19 cellular contexts compared by ENCODE assay signal in the genomic region with DNA sequence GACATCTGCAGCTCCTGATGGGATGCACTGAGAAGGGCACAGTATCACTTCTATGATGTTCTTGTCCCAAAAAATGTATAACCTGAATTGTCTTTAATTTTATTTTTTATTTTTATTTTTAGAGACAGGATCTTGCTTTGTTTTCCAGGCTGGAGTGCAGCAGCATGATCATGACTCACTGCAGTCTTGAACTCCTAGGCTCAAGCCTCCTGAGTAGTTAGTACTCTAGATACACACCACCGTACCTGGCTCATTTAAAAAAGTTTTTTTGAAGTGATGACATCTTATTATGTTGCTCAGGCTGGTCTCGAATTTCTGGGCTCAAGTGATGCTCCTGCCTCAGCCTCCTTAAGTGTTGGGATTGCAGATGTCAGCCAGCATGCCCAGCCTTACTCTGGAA.
DNase-seq lines count a peak whose midpoint lies in the region; ATAC-seq and TF ChIP-seq lines count a peak whose summit lies in the region.
"Had no signal": no experiment of that assay in that cellular context is flagged by ENCODE, and none has a peak within 500 bp of the region (broad histone marks: within the 10 kb centered on the region; RNA-seq: fewer than 3 reads in every experiment).

No MANE protein-coding gene starts in this region.

- no peak overlapping the region for H3K56ac ChIP-seq in IMR-90 (ENCODE audit: extremely low read depth, insufficient read depth, low read length)

- no peak overlapping the region for H4K8ac ChIP-seq in IMR-90 (ENCODE audit: low read depth in 2 of 2, low read length in 2 of 2)

- intact Hi-C loops in IMR-90 (cut with micrococcal nuclease) = no loop called here

- dilution Hi-C loops in IMR-90 (cut with HindIII; ENCODE audit: low sequenced_read_pairs, unreplicated experiment) = no loop called here

- no peak overlapping the region for H3K18ac ChIP-seq in IMR-90 (ENCODE audit: low read depth, low read length)

- H3K9me1 ChIP-seq in IMR-90 (ENCODE audit: insufficient read depth, low read length) = no peaks in the 10 kb centered on the region

- no peak overlapping the region for H3K4me3 ChIP-seq in IMR-90 (ENCODE audit: insufficient read depth, low read depth, low read length)

- POLR2A ChIA-PET in IMR-90 (lab: Charles Lee; ENCODE audit: unreplicated experiment) = no interaction called here
- POLR2A ChIA-PET in naive thymus-derived CD8-positive, alpha-beta T cell (lab: Charles Lee) = interaction anchor here (0.6 kb wide), 1 partner anchor 713 kb away, joined by 4 read pairs; no protein-coding TSS in a partner anchor

- no peak overlapping the region for H3K14ac ChIP-seq in IMR-90 (replicated peaks; ENCODE audit: low read depth, low read length)

- no peak overlapping the region for H2BK20ac ChIP-seq in IMR-90 (ENCODE audit: low read depth, low read length)

- no peak overlapping the region for H3K27ac ChIP-seq in IMR-90 (ENCODE audit: insufficient read depth, low read length)
- H3K27ac ChIP-seq: HL-60 had no signal

- H3K9ac ChIP-seq in IMR-90 (ENCODE audit: low read depth, low read length) = no peak overlapping the region

- in situ Hi-C loops in IMR-90 (cut with MboI; ENCODE audit: low sequenced_read_pairs) (no loop called here), SK-MEL-5 (cut with HindIII; ENCODE audit: low pct_unique_long_range_greater_than_20kb, low sequenced_read_pairs) (no loop called here)

- H3K79me1 ChIP-seq in IMR-90 (ENCODE audit: low read depth in 1 of 2, low read length in 2 of 2) = no peaks in the 10 kb centered on the region; a peak in 2 of 4 replicates

- WGBS in IMR-90 (ENCODE audit: extremely low coverage in 2 of 2, insufficient read length in 1 of 2), 2 experiments = no CpG with 5 or more reads among the region's 2 CpGs

- TF ChIP-seq POLR2A in IMR-90 (IDR thresholded peaks at IDR 0.05; ENCODE audit: low read depth, low read length) = no peak

- no peaks in the 10 kb centered on the region for H3K4me1 ChIP-seq in IMR-90 (ENCODE audit: control insufficient read depth, insufficient read depth, low read length)

- H3K36me3 ChIP-seq in IMR-90 (ENCODE audit: control insufficient read depth, insufficient read depth, low read length) = no peaks in the 10 kb centered on the region

- no peak overlapping the region for H2BK5ac ChIP-seq in IMR-90 (ENCODE audit: low read depth, low read length, poor library complexity, severe bottlenecking)

- H3K4ac ChIP-seq in IMR-90 (ENCODE audit: low read depth, low read length) = no peak overlapping the region

- TF ChIP-seq CTCF in IMR-90 (conservative IDR thresholded peaks at IDR 0.05; ENCODE audit: low read depth, low read length) = no peak

- BruUV-seq in IMR-90 (replicated peaks; lab: Mats Ljungman, UMichigan) = no TSS peak

- no peak overlapping the region for H2BK15ac ChIP-seq in IMR-90 (ENCODE audit: low read depth, low read length)

- H4K20me1 ChIP-seq in IMR-90 (ENCODE audit: insufficient read depth, low read length) = no peaks in the 10 kb centered on the region

- no peaks in the 10 kb centered on the region for H3K9me3 ChIP-seq in IMR-90 (ENCODE audit: control insufficient read depth, insufficient read depth, low read length)

- peak; percentile 53 for ATAC-seq in IMR-90 (ENCODE audit: low read depth)
- no peak for ATAC-seq in naive thymus-derived CD8-positive, alpha-beta T cell
- no peak for ATAC-seq in GM19351 (IDR thresholded peaks at IDR 0.05; ENCODE audit: unreplicated experiment)

- H3K4me1 Mint-ChIP-seq in naive thymus-derived CD8-positive, alpha-beta T cell = peaks cover 0 to 11% (median 8%) of the 10 kb centered on the region in 4 donors

- peak overlapping the region in 2 of 10 donors; percentile 38 to 60 for H3K27ac Mint-ChIP-seq in naive thymus-derived CD8-positive, alpha-beta T cell
- H3K27ac Mint-ChIP-seq: CD8-positive, alpha-beta memory T cell had no signal

- H2BK120ac ChIP-seq in IMR-90 (ENCODE audit: low read depth, low read length) = no peak overlapping the region

- H4K5ac ChIP-seq in IMR-90 (ENCODE audit: low read depth, low read length) = no peak overlapping the region

- no peak overlapping the region for H3K4me2 ChIP-seq in IMR-90 (ENCODE audit: low read depth, low read length)

- H2AK5ac ChIP-seq in IMR-90 (ENCODE audit: low read depth, low read length) = no peak overlapping the region

- H4K91ac ChIP-seq in IMR-90 (ENCODE audit: insufficient read depth, low read depth, low read length) = no peak overlapping the region

- H2AK9ac ChIP-seq in IMR-90 (replicated peaks; ENCODE audit: low read depth, low read length, poor library complexity) = no peak overlapping the region

- no peaks in the 10 kb centered on the region for H3K27me3 Mint-ChIP-seq in naive thymus-derived CD8-positive, alpha-beta T cell
- H3K27me3 Mint-ChIP-seq: CD8-positive, alpha-beta memory T cell had no signal

- CTCF ChIA-PET in IMR-90 (lab: Yijun Ruan, JAX) = no interaction called here

- H3K9me3 Mint-ChIP-seq in naive thymus-derived CD8-positive, alpha-beta T cell = peaks cover 0 to 6% (median 0%) of the 10 kb centered on the region in 9 donors
- H3K9me3 Mint-ChIP-seq: CD8-positive, alpha-beta memory T cell had no signal

- no peaks in the 10 kb centered on the region for H3K27me3 ChIP-seq in IMR-90 (ENCODE audit: control insufficient read depth, insufficient read depth, low read length)

- H3K4me3 Mint-ChIP-seq in naive thymus-derived CD8-positive, alpha-beta T cell = no peak overlapping the region
- H3K4me3 Mint-ChIP-seq: CD8-positive, alpha-beta memory T cell had no signal

- TF ChIP-seq RAD21 in IMR-90 (IDR thresholded peaks at IDR 0.05; ENCODE audit: low read length) = no peak

- no peak overlapping the region for H2AFZ ChIP-seq in IMR-90 (replicated peaks; ENCODE audit: low read length, poor library complexity)

- H3K36me3 Mint-ChIP-seq in naive thymus-derived CD8-positive, alpha-beta T cell = peaks cover 4 to 42% (median 30%) of the 10 kb centered on the region in 3 donors

- no peak overlapping the region for H3K23ac ChIP-seq in IMR-90 (ENCODE audit: low read depth, low read length)

- DNase-seq in IMR-90 (peak; percentile 20), SK-MEL-5 (ENCODE audit: low read depth, low spot score) (peak; percentile 17), dermis blood vessel endothelial cell (peak; percentile 13), kidney tubule cell (ENCODE audit: low spot score) (peak; percentile 17)
- DNase-seq in naive thymus-derived CD8-positive, alpha-beta T cell = no peak
- no peak for DNase-seq in stimulated activated CD4-positive, alpha-beta T cell treated with anti-CD3 and anti-CD28 coated beads, Interleukin-2, amount 100 ng/mL, for 24 hours
- DNase-seq: C1 segment of cervical spinal cord; CD8-positive, alpha-beta memory T cell; DMS79; H7; NCI-H1105 treated with DMSO at 0.1 percent for 48 hours; NCI-H1694 treated with DMSO at 0.1 percent for 48 hours; NCI-H2227 treated with DMSO at 0.1 percent for 48 hours; NCI-H524; NCI-H82; RPMI8226; SHP77 treated with DMSO at 0.1 percent for 48 hours had no signal

TF ChIP-seq in IMR-90, 13 proteins besides CTCF, POLR2A, EP300 and RAD21:
- TF ChIP-seq, protein P1, sequence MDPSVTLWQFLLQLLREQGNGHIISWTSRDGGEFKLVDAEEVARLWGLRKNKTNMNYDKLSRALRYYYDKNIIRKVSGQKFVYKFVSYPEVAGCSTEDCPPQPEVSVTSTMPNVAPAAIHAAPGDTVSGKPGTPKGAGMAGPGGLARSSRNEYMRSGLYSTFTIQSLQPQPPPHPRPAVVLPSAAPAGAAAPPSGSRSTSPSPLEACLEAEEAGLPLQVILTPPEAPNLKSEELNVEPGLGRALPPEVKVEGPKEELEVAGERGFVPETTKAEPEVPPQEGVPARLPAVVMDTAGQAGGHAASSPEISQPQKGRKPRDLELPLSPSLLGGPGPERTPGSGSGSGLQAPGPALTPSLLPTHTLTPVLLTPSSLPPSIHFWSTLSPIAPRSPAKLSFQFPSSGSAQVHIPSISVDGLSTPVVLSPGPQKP (IDR thresholded peaks at IDR 0.05; ENCODE audit: borderline replicate concordance, low read depth, low read length) = no peak
- TF ChIP-seq, protein P2, sequence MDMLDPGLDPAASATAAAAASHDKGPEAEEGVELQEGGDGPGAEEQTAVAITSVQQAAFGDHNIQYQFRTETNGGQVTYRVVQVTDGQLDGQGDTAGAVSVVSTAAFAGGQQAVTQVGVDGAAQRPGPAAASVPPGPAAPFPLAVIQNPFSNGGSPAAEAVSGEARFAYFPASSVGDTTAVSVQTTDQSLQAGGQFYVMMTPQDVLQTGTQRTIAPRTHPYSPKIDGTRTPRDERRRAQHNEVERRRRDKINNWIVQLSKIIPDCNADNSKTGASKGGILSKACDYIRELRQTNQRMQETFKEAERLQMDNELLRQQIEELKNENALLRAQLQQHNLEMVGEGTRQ (IDR thresholded peaks at IDR 0.05; ENCODE audit: low read depth, low read length) = no peak
- TF ChIP-seq CHD1 (IDR thresholded peaks at IDR 0.05; ENCODE audit: low read depth, low read length) (no peak), MXI1 (IDR thresholded peaks at IDR 0.05; ENCODE audit: borderline replicate concordance, low read depth, low read length) (no peak), NFE2L2 (IDR thresholded peaks at IDR 0.05; ENCODE audit: low read depth, low read length) (no peak), RCOR1 (IDR thresholded peaks at IDR 0.05; ENCODE audit: insufficient replicate concordance, low read length) (no peak)

Comparison
In these comparisons a context has a peak if more than half of its experiments do, and no peak if none do; other contexts are left out.
1. DNase-seq: peak in IMR-90 (single experiment), SK-MEL-5 (single experiment), dermis blood vessel endothelial cell (single experiment) and kidney tubule cell (single experiment); none in naive thymus-derived CD8-positive, alpha-beta T cell (0 of 10) and stimulated activated CD4-positive, alpha-beta T cell treated with anti-CD3 and anti-CD28 coated beads, Interleukin-2, amount 100 ng/mL, for 24 hours (0 of 2).